ENCODE assay signal across 6 cellular contexts in genomic region chr9:41040705-41041337, GRCh38.
A peak's percentile ranks its signal among the peaks of the same experiment; 100 is the strongest.
DNase-seq lines count a peak whose midpoint lies in the region; FAIRE-seq and TF ChIP-seq lines count a peak whose summit lies in the region.
"Not testable (repeated sequence)": the region's sequence is repeated elsewhere in the genome, so short reads cannot be mapped to it uniquely, and the experiment has no call there.

No MANE protein-coding gene starts in this region.

- not testable (repeated sequence) for H2BK15ac ChIP-seq in mesenchymal stem cell (ENCODE audit: low read depth, poor library complexity, severe bottlenecking)

- H3K27me3 ChIP-seq in mesenchymal stem cell (ENCODE audit: control insufficient read depth in 1 of 2, insufficient read depth in 1 of 2, low read length in 2 of 2) = not testable (repeated sequence)

- TF ChIP-seq EP300 in Ishikawa (IDR thresholded peaks at IDR 0.05; ENCODE audit: borderline replicate concordance) = not testable (repeated sequence)

- H3K4me1 ChIP-seq in mesenchymal stem cell (ENCODE audit: control insufficient read depth, insufficient read depth, low read depth, low read length) = not testable (repeated sequence)

- not testable (repeated sequence) for H2AFZ ChIP-seq in mesenchymal stem cell (ENCODE audit: low read depth, low read length)

- not testable (repeated sequence) for H4K8ac ChIP-seq in mesenchymal stem cell (ENCODE audit: low read length)

- H3K36me3 ChIP-seq in mesenchymal stem cell (ENCODE audit: control insufficient read depth in 1 of 2, insufficient read depth in 2 of 2, low read depth in 1 of 2, low read length in 2 of 2) = not testable (repeated sequence)

- not testable (repeated sequence) for TF ChIP-seq RAD21 in Ishikawa (IDR thresholded peaks at IDR 0.05; ENCODE audit: low read depth)

- not testable (repeated sequence) for H3K4me2 ChIP-seq in mesenchymal stem cell (ENCODE audit: low read length, poor library complexity, severe bottlenecking)

- H4K91ac ChIP-seq in mesenchymal stem cell (ENCODE audit: low read length) = not testable (repeated sequence)

- TF ChIP-seq CTCF in astrocyte of the spinal cord (IDR thresholded peaks at IDR 0.05; ENCODE audit: low read depth, low read length) = not testable (repeated sequence)

- not testable (repeated sequence) for H3K9me3 ChIP-seq in mesenchymal stem cell (ENCODE audit: control insufficient read depth, low read length)

- H2BK5ac ChIP-seq in mesenchymal stem cell (ENCODE audit: low read depth, low read length, poor library complexity, severe bottlenecking) = not testable (repeated sequence)

- not testable (repeated sequence) for H3K9ac ChIP-seq in mesenchymal stem cell (ENCODE audit: low read length)

- not testable (repeated sequence) for FAIRE-seq in RCC 7860 (lab: Jason Lieb, UNC)

- not testable (repeated sequence) for H3K4ac ChIP-seq in mesenchymal stem cell (ENCODE audit: low read depth in 1 of 2, low read length in 2 of 2)

- peak overlapping the region; percentile 53 for H3K27ac ChIP-seq in mesenchymal stem cell (ENCODE audit: low read length, poor library complexity, severe bottlenecking)

- not testable (repeated sequence) for H2AK5ac ChIP-seq in mesenchymal stem cell (ENCODE audit: low read length, severe bottlenecking)

- not testable (repeated sequence) for H2BK12ac ChIP-seq in mesenchymal stem cell (ENCODE audit: low read length in 2 of 2)

- H3K18ac ChIP-seq in mesenchymal stem cell (ENCODE audit: low read depth in 1 of 2, low read length in 2 of 2) = not testable (repeated sequence)

- H3K23ac ChIP-seq in mesenchymal stem cell (ENCODE audit: low read length in 2 of 2) = not testable (repeated sequence)

- not testable (repeated sequence) for H3K4me3 ChIP-seq in astrocyte of the spinal cord (ENCODE audit: low read depth, low read length); mesenchymal stem cell (ENCODE audit: insufficient read depth in 1 of 2, low read depth in 1 of 2, low read length in 2 of 2)

- in situ Hi-C loops in astrocyte of the spinal cord (cut with HindIII; ENCODE audit: low sequenced_read_pairs) = not testable (repeated sequence)

- not testable (repeated sequence) for H3K14ac ChIP-seq in mesenchymal stem cell (ENCODE audit: low read length in 2 of 2)

- not testable (repeated sequence) for H2BK120ac ChIP-seq in mesenchymal stem cell (ENCODE audit: low read depth, low read length)

- DNase-seq in CD1c-positive myeloid dendritic cell (ENCODE audit: extremely low spot score) (peak; percentile 0), RCC 7860 (ENCODE audit: low spot score) (peak; percentile 11), astrocyte of the spinal cord (ENCODE audit: low read depth, low spot score) (peak; percentile 41), fibroblast of peridontal ligament (ENCODE audit: extremely low read depth) (peak; percentile 11)
- not testable (repeated sequence) for DNase-seq in mesenchymal stem cell

- H3K79me1 ChIP-seq in mesenchymal stem cell (replicated peaks; ENCODE audit: low read length, poor library complexity, severe bottlenecking) = not testable (repeated sequence)

TF ChIP-seq in Ishikawa, 13 proteins besides CTCF, POLR2A, EP300 and RAD21:
- TF ChIP-seq NFIC (IDR thresholded peaks at IDR 0.05) = peak; percentile 56
